Comparison of ENCODE assay signal across 18 cellular contexts in the genomic region with DNA sequence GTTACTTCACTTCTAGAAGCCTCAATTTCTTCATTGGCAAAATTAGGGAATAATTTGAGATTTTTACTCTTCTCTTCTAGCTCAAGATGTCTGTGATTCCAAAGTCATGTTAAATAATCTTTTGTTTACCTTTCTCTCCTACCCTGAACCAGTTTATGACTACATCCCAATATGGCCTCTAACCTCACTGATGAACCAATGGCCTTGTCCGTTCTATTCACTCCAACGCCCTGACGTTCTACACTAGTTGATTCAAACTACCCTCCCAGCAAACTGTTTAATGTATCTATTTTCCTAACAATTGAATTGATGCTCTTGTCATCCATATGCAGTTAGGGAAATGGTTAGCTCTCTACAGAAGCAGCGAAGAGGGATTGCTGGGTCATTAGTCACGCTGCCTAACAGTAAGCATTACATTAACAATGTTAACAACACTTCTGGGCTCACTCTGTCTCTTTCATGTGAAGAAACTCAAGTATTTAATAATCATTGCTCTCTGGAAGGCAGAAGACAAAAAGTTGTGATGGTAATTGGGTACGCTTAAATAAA. TPM values are rescaled to one million over a fixed set of nuclear protein-coding genes. Genes with fewer than 3 reads are reported as not detected.
A peak's percentile ranks its signal among the peaks of the same experiment; 100 is the strongest.
DNase-seq lines count a peak whose midpoint lies in the region; TF ChIP-seq lines count a peak whose summit lies in the region.
"Had no signal": no experiment of that assay in that cellular context is flagged by ENCODE, and none has a peak within 500 bp of the region (broad histone marks: within the 10 kb centered on the region; RNA-seq: fewer than 3 reads in every experiment).

No MANE protein-coding gene starts in this region.

- H3K27me3 ChIP-seq in sigmoid colon, result no peaks in the 10 kb centered on the region
- H3K27me3 ChIP-seq: uterus had no signal

- H3K36me3 ChIP-seq in sigmoid colon, result no peaks in the 10 kb centered on the region
- H3K36me3 ChIP-seq: uterus had no signal

- H3K9me3 ChIP-seq in sigmoid colon, result no peaks in the 10 kb centered on the region
- H3K9me3 ChIP-seq: uterus had no signal

- peak overlapping the region in 3 of 4 donors; percentile 11 to 60 (median 44) for H3K27ac ChIP-seq in sigmoid colon
- no peak overlapping the region for H3K27ac ChIP-seq in caudate nucleus (ENCODE audit: low read depth, low read length)
- H3K27ac ChIP-seq: skin epidermis had no signal

- DNase-seq in NCI-H1436 (lab: John Stamatoyannopoulos, UW) (peak; percentile 29), NCI-H1436 treated with DMSO at 0.1 percent for 48 hours (lab: John Stamatoyannopoulos, UW) (no peak), NCI-H526 (lab: John Stamatoyannopoulos, UW) (peak; percentile 17 to 44), fibroblast of villous mesenchyme (ENCODE audit: low read depth) (peak; percentile 44), sigmoid colon (no peak), midbrain (lab: John Stamatoyannopoulos, UW) (no peak), SHP77 (lab: John Stamatoyannopoulos, UW) (no peak), caudate nucleus (lab: John Stamatoyannopoulos, UW) (no peak)
- DNase-seq: 8988T; activated CD4-positive, alpha-beta T cell treated with anti-CD3 and anti-CD28 coated beads for 4 hours; central memory CD4-positive, alpha-beta T cell; GOT3; KG1; NCI-H1105 treated with DMSO at 0.1 percent for 48 hours; NCI-H82; uterus had no signal

- TF ChIP-seq POLR2A in sigmoid colon (IDR thresholded peaks at IDR 0.05), result no peak

- TF ChIP-seq CTCF in fibroblast of villous mesenchyme (IDR thresholded peaks at IDR 0.05; ENCODE audit: insufficient read depth, low read depth, low read length) (no peak), sigmoid colon (IDR thresholded peaks at IDR 0.05) (no peak)

- no peak overlapping the region for H3K4me3 ChIP-seq in fibroblast of villous mesenchyme (ENCODE audit: low read depth, low read length)
- no peak overlapping the region for H3K4me3 ChIP-seq in sigmoid colon
- H3K4me3 ChIP-seq: lung, skin epidermis, uterus had no signal

- no peak for TF ChIP-seq EP300 in sigmoid colon (IDR thresholded peaks at IDR 0.05)

- WGBS in sigmoid colon, 2 donors, result 87 to 88% methylated on average over 6 of the region's 6 CpGs

- intact Hi-C loops in sigmoid colon (cut with DNase I), result no loop called here

- H3K4me1 ChIP-seq in sigmoid colon, result peaks cover 0 to 76% (median 55%) of the 10 kb centered on the region in 4 donors
- H3K4me1 ChIP-seq: uterus had no signal

RNA-seq across cellular contexts. Expression of a gene that starts 38.0 kb away (rescaled TPM):
- 22.9 and 27.7 TPM in 2 replicates for total RNA-seq in fibroblast of villous mesenchyme
- total RNA-seq in sigmoid colon, result 10 to 100 TPM; 41.7 to 58.2 (median 49.0) TPM
- polyA plus RNA-seq in sigmoid colon, result 10 to 100 TPM; 14.4 to 45.3 (median 20.3) TPM

Comparison
In these comparisons a context has a peak if more than half of its experiments do, and no peak if none do; other contexts are left out.
1. DNase-seq: peak in NCI-H1436 (single experiment), NCI-H526 (2 of 2) and fibroblast of villous mesenchyme (single experiment); none in NCI-H1436 treated with DMSO at 0.1 percent for 48 hours (single experiment), sigmoid colon (single experiment), midbrain (single experiment), SHP77 (0 of 2) and caudate nucleus (0 of 61).